ENCODE assay signal across 9 cellular contexts in the genomic region with DNA sequence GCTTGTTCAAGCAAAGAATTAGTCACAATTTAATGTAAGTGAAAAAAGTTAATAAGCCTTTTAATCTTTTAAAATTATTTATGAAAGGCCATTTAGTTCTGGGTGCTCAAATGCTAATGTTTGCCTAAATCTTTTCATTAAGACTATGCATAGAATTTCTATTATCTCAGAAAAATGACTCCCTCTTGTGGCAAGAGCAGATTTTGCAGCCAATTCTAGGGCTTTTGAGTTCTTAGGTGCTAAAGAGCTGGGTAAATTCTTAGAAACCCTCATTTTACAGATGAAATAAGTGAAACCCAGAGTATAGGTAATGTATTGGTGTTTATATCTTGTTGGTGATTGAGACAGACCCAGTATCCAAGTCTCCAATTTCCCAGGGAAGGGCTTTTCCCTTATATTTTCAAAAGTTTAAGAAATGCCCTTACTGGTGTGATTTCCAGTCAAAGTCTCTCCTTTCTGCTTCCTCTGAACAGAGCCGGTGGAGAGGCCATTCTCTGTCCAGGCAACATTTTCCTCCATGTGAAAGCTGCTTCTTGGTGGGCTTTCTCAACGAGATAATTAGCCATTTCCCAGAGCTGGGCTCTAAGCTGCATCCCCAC. TPM values are rescaled to one million over a fixed set of nuclear protein-coding genes. Genes with fewer than 3 reads are reported as not detected.
DNase-seq lines count a peak whose midpoint lies in the region; ATAC-seq and TF ChIP-seq lines count a peak whose summit lies in the region.
"Had no signal": no experiment of that assay in that cellular context is flagged by ENCODE, and none has a peak within 500 bp of the region (broad histone marks: within the 10 kb centered on the region; RNA-seq: fewer than 3 reads in every experiment).

No MANE protein-coding gene starts in this region.

- H3K27me3 ChIP-seq in gastrocnemius medialis: no peaks in the 10 kb centered on the region
- H3K27me3 ChIP-seq: BLaER1 had no signal

- H3K9me3 ChIP-seq in gastrocnemius medialis: no peaks in the 10 kb centered on the region
- H3K9me3 ChIP-seq: BLaER1 had no signal

- in situ Hi-C loops in gastrocnemius medialis (cut with MboI; ENCODE audit: low sequenced_read_pairs in 4 of 4): loop anchor here in 2 of 4 donors (10.0 to 25.0 kb wide), 2 partner anchors 532 to 679 kb away; no protein-coding TSS in a partner anchor

- TF ChIP-seq POLR2A in gastrocnemius medialis (IDR thresholded peaks at IDR 0.05): no peak

- no peak for ATAC-seq in gastrocnemius medialis

- no peak overlapping the region for H3K4me3 ChIP-seq in gastrocnemius medialis
- H3K4me3 ChIP-seq: BLaER1 had no signal

- H3K36me3 ChIP-seq in gastrocnemius medialis: no peaks in the 10 kb centered on the region
- H3K36me3 ChIP-seq: BLaER1 had no signal

- H3K27ac ChIP-seq in gastrocnemius medialis: no peak overlapping the region
- H3K27ac ChIP-seq: BLaER1 had no signal

- H3K4me1 ChIP-seq in gastrocnemius medialis: no peaks in the 10 kb centered on the region

- DNase-seq in NCI-H1417 (lab: John Stamatoyannopoulos, UW): peak; percentile 28 to 68 (median 47)
- DNase-seq in NCI-H1417 treated with DMSO at 0.1 percent for 48 hours (lab: John Stamatoyannopoulos, UW): no peak
- peak; percentile 11 for DNase-seq in H4 (ENCODE audit: low spot score)
- DNase-seq in NCI-H2227 treated with DMSO at 0.1 percent for 48 hours (lab: John Stamatoyannopoulos, UW): peak; percentile 30
- peak; percentile 11 for DNase-seq in activated gamma-delta T cell treated with anti-CD3 and anti-CD28 coated beads, Interleukin-2, amount 50 U/mL, for 16 hours (ENCODE audit: low read depth)
- peak in 30 of 42 donors; percentile 16 to 88 (median 65) for DNase-seq in head of caudate nucleus
- DNase-seq in gastrocnemius medialis: no peak
- no peak for DNase-seq in activated CD4-positive, CD25-positive, alpha-beta regulatory T cell treated with anti-CD3 and anti-CD28 coated beads, Interleukin-2, amount 50 U/mL, for 72 hours

- peak in 4 of 5 experiments; percentile 23 to 72 (median 52) for TF ChIP-seq CTCF in gastrocnemius medialis (IDR thresholded peaks at IDR 0.05 in 4 of 5, conservative IDR thresholded peaks at IDR 0.05 in 1 of 5)

- intact Hi-C loops in head of caudate nucleus (cut with DNase I) (no loop called here), gastrocnemius medialis (cut with DNase I; ENCODE audit: low total_unique reads) (loop anchor here (5.0 to 10.0 kb wide), 2 partner anchors 438 to 604 kb away; no protein-coding TSS in a partner anchor)

RNA-seq across cellular contexts. Expression of gene PCSK5, which starts 24.1 kb away (rescaled TPM):
- total RNA-seq in H4 (2014; rRNA removed; shearing (Covaris generic)): 2.4 TPM in 2 replicates
- total RNA-seq in gastrocnemius medialis: 1 to 10 TPM; 1.3 to 8.3 (median 3.2) TPM

Comparison
In these comparisons a context has a peak if more than half of its experiments do, and no peak if none do; other contexts are left out.
1. DNase-seq: peak in NCI-H1417 (3 of 3), H4 (single experiment), NCI-H2227 treated with DMSO at 0.1 percent for 48 hours (single experiment), activated gamma-delta T cell treated with anti-CD3 and anti-CD28 coated beads, Interleukin-2, amount 50 U/mL, for 16 hours (single experiment) and head of caudate nucleus (30 of 42); none in NCI-H1417 treated with DMSO at 0.1 percent for 48 hours (single experiment), gastrocnemius medialis (0 of 2) and activated CD4-positive, CD25-positive, alpha-beta regulatory T cell treated with anti-CD3 and anti-CD28 coated beads, Interleukin-2, amount 50 U/mL, for 72 hours (single experiment).